8 cellular contexts compared by ENCODE assay signal in genomic region chr3:161274691-161275298, GRCh38. TPM values are rescaled to one million over a fixed set of nuclear protein-coding genes. Genes with fewer than 3 reads are reported as not detected.
DNase-seq lines count a peak whose midpoint lies in the region; ATAC-seq and TF ChIP-seq lines count a peak whose summit lies in the region.

No MANE protein-coding gene starts in this region.

- no peaks in the 10 kb centered on the region for H3F3A ChIP-seq in GM23248 (ENCODE audit: insufficient read depth)

- no peak overlapping the region for H2AFZ ChIP-seq in GM23248

- H3K79me2 ChIP-seq in GM23248 (ENCODE audit: insufficient read depth) = no peaks in the 10 kb centered on the region

- no peaks in the 10 kb centered on the region for H3K36me3 ChIP-seq in GM23248 (ENCODE audit: low read depth)
- 0 out of 2 replicates have a peak, but pooled peaks cover 3% of the 10 kb centered on the region for H3K36me3 ChIP-seq in WERI-Rb-1

- peak; percentile 29 for DNase-seq in activated naive CD4-positive, alpha-beta T cell treated with Interleukin-2 at 50 U/mL for 16 hours
- no peak for DNase-seq in activated naive CD4-positive, alpha-beta T cell (lab: John Stamatoyannopoulos, UW)
- DNase-seq in GM23248 (peak; percentile 66), NAMALWA (ENCODE audit: low spot score) (peak; percentile 89), WERI-Rb-1 (peak; percentile 52), fibroblast of gingiva (ENCODE audit: low read depth) (peak; percentile 33), pons (ENCODE audit: low spot score) (peak; percentile 39)

- H4K20me1 ChIP-seq in GM23248 (ENCODE audit: insufficient read depth) = no peaks in the 10 kb centered on the region

- H3K27me3 ChIP-seq in GM23248 (replicated peaks; ENCODE audit: insufficient read depth) = no peaks in the 10 kb centered on the region
- no peaks in the 10 kb centered on the region for H3K27me3 ChIP-seq in WERI-Rb-1 (ENCODE audit: insufficient read depth, low read depth, severe bottlenecking)

- H3K9ac ChIP-seq in GM23248 = no peak overlapping the region

- no peak for ATAC-seq in HG03025 (IDR thresholded peaks at IDR 0.05; ENCODE audit: low FRiP score, unreplicated experiment)

- no peak overlapping the region for H3K27ac ChIP-seq in GM23248
- H3K27ac ChIP-seq in WERI-Rb-1 = no peak overlapping the region

- H3K4me1 ChIP-seq in GM23248 (ENCODE audit: insufficient read depth) = no peaks in the 10 kb centered on the region

- peak; percentile 44 for TF ChIP-seq CTCF in WERI-Rb-1 (IDR thresholded peaks at IDR 0.05; ENCODE audit: low read depth, low read length)

- peaks cover 5% of the 10 kb centered on the region for H3K9me3 ChIP-seq in GM23248 (ENCODE audit: low read depth)
- peaks cover 3% of the 10 kb centered on the region for H3K9me3 ChIP-seq in WERI-Rb-1 (ENCODE audit: severe bottlenecking)

- H3K4me2 ChIP-seq in GM23248 (ENCODE audit: unreplicated experiment) = no peak overlapping the region

- H3K9me2 ChIP-seq in GM23248 (ENCODE audit: insufficient read depth) = no peaks in the 10 kb centered on the region

- H3K4me3 ChIP-seq in GM23248 = no peak overlapping the region
- H3K4me3 ChIP-seq in WERI-Rb-1 (ENCODE audit: low read depth, low read length) = no peak overlapping the region

- 71 to 73% methylated on average over 4 of the region's 4 CpGs for WGBS in GM23248 (ENCODE audit: low coverage in 1 of 2, low lambda C conversion rate in 2 of 2, missing lambda C conversion rate in 2 of 2), 2 experiments

- in situ Hi-C loops in GM23248 (cut with MboI) = loop anchor here (5.0 kb wide), 1 partner anchor 143 kb away; no protein-coding TSS in a partner anchor

RNA-seq across cellular contexts. Expression of gene NMD3, which starts 53.7 kb away (rescaled TPM):
- total RNA-seq in GM23248 (2014; rRNA removed; shearing (Covaris generic)) = 79.4 and 107 TPM in 2 replicates
- polyA plus RNA-seq in GM23248 (2016; fragmentation: Nextera tagmentation; extraction: Ambion mirVana) = 49.5 and 51.1 TPM in 2 replicates

Comparison
In these comparisons a context has a peak if more than half of its experiments do, and no peak if none do; other contexts are left out.
1. DNase-seq: peak in activated naive CD4-positive, alpha-beta T cell treated with Interleukin-2 at 50 U/mL for 16 hours (single experiment), GM23248 (single experiment), NAMALWA (single experiment), WERI-Rb-1 (single experiment), fibroblast of gingiva (single experiment) and pons (single experiment); none in activated naive CD4-positive, alpha-beta T cell (0 of 4).